ENCODE assay signal across 8 cellular contexts in genomic region chr22:38706101-38706884, GRCh38. TPM values are rescaled to one million over a fixed set of nuclear protein-coding genes. Genes with fewer than 3 reads are reported as not detected.
A peak's percentile ranks its signal among the peaks of the same experiment; 100 is the strongest.
DNase-seq lines count a peak whose midpoint lies in the region; ATAC-seq and TF ChIP-seq lines count a peak whose summit lies in the region.

No MANE protein-coding gene starts in this region.

- 0 to 1% methylated on average over 16 to 80 of the region's 80 CpGs for WGBS in endodermal cell (ENCODE audit: insufficient coverage in 1 of 2, insufficient read length in 1 of 2), 2 experiments

- ATAC-seq in HG03565 (IDR thresholded peaks at IDR 0.05; ENCODE audit: unreplicated experiment) (peak; percentile 5), GM19351 (IDR thresholded peaks at IDR 0.05; ENCODE audit: unreplicated experiment) (no peak)
- no peak for ATAC-seq in stimulated activated naive CD8-positive, alpha-beta T cell treated with anti-CD3 and anti-CD28 coated beads, Interleukin-15, amount 100 ng/mL, for 72 hours

- peak overlapping the region; percentile 86 for H3K4me3 Mint-ChIP-seq in endodermal cell
- peak overlapping the region; percentile 89 for H3K4me3 Mint-ChIP-seq in mesothelial cell of epicardium
- peak overlapping the region; percentile 93 to 95 for H3K4me3 Mint-ChIP-seq in stimulated activated naive CD8-positive, alpha-beta T cell treated with anti-CD3 and anti-CD28 coated beads, Interleukin-15, amount 100 ng/mL, for 72 hours

- H3K27ac Mint-ChIP-seq in endodermal cell: peak overlapping the region; percentile 89
- H3K27ac Mint-ChIP-seq in mesothelial cell of epicardium: peak overlapping the region; percentile 93
- peak overlapping the region; percentile 89 to 95 for H3K27ac Mint-ChIP-seq in stimulated activated naive CD8-positive, alpha-beta T cell treated with anti-CD3 and anti-CD28 coated beads, Interleukin-15, amount 100 ng/mL, for 72 hours

- H3K27me3 Mint-ChIP-seq in endodermal cell (ENCODE audit: insufficient read depth): no peaks in the 10 kb centered on the region
- H3K27me3 Mint-ChIP-seq in mesothelial cell of epicardium (ENCODE audit: low read depth): no peaks in the 10 kb centered on the region
- no peaks in the 10 kb centered on the region for H3K27me3 Mint-ChIP-seq in stimulated activated naive CD8-positive, alpha-beta T cell treated with anti-CD3 and anti-CD28 coated beads, Interleukin-15, amount 100 ng/mL, for 72 hours

- H3K4me1 Mint-ChIP-seq in endodermal cell (peaks cover 47% of the 10 kb centered on the region), mesothelial cell of epicardium (peaks cover 37% of the 10 kb centered on the region)
- H3K4me1 Mint-ChIP-seq in stimulated activated naive CD8-positive, alpha-beta T cell treated with anti-CD3 and anti-CD28 coated beads, Interleukin-15, amount 100 ng/mL, for 72 hours: peaks cover 54% of the 10 kb centered on the region

- H3K9me3 Mint-ChIP-seq in endodermal cell: no peaks in the 10 kb centered on the region
- H3K9me3 Mint-ChIP-seq in mesothelial cell of epicardium: no peaks in the 10 kb centered on the region
- no peaks in the 10 kb centered on the region for H3K9me3 Mint-ChIP-seq in stimulated activated naive CD8-positive, alpha-beta T cell treated with anti-CD3 and anti-CD28 coated beads, Interleukin-15, amount 100 ng/mL, for 72 hours

- H3K27ac ChIP-seq in endodermal cell (ENCODE audit: low read depth, low read length): peak overlapping the region; percentile 61

- H3K9ac ChIP-seq in endodermal cell (ENCODE audit: extremely low read depth, low read length, poor library complexity, severe bottlenecking): peak overlapping the region; percentile 81

- peak; percentile 42 for DNase-seq in NCI-H748 (lab: John Stamatoyannopoulos, UW; ENCODE audit: unreplicated experiment)
- no peak for DNase-seq in NCI-H748 treated with DMSO at 0.1 percent for 48 hours (lab: John Stamatoyannopoulos, UW)
- peak; percentile 19 for DNase-seq in activated CD4-positive, alpha-beta T cell treated with anti-CD3 and anti-CD28 coated beads, Interleukin-2, amount 50 U/mL, for 1 hour
- DNase-seq in endodermal cell: peak; percentile 68
- DNase-seq in mesothelial cell of epicardium (ENCODE audit: low spot score in 2 of 2, unreplicated experiment in 2 of 2): peak; percentile 51 to 67
- DNase-seq in stimulated activated naive CD8-positive, alpha-beta T cell treated with anti-CD3 and anti-CD28 coated beads, Interleukin-15, amount 100 ng/mL, for 72 hours: peak in 1 of 2 donors; percentile 50

- H3K4me3 ChIP-seq in endodermal cell (ENCODE audit: low read length): peak overlapping the region; percentile 82

- H3K27me3 ChIP-seq in endodermal cell (ENCODE audit: control insufficient read depth, insufficient read depth, low read length, poor library complexity, severe bottlenecking): no peaks in the 10 kb centered on the region

- H3K36me3 Mint-ChIP-seq in endodermal cell (ENCODE audit: low read depth) (peaks cover 2% of the 10 kb centered on the region), mesothelial cell of epicardium (peaks cover 6% of the 10 kb centered on the region)

- TF ChIP-seq CTCF in endodermal cell (conservative IDR thresholded peaks at IDR 0.05): no peak
- no peak for TF ChIP-seq CTCF in mesothelial cell of epicardium (IDR thresholded peaks at IDR 0.05; ENCODE audit: unreplicated experiment)

- H3K4me1 ChIP-seq in endodermal cell (ENCODE audit: control insufficient read depth, insufficient read depth, low read length): peaks cover 4% of the 10 kb centered on the region

- H3K9me3 ChIP-seq in endodermal cell (ENCODE audit: control insufficient read depth, low read length): no peaks in the 10 kb centered on the region

- H3K36me3 ChIP-seq in endodermal cell (ENCODE audit: control insufficient read depth, insufficient read depth, low read length): peaks cover 19% of the 10 kb centered on the region

RNA-seq across cellular contexts. Expression of gene GTPBP1, which starts 0.5 kb away (rescaled TPM):
- total RNA-seq in endodermal cell (10 to 100 TPM; 79.0 to 86.1 TPM), mesothelial cell of epicardium (71.6 to 74.3 TPM (median 73.1 TPM) in 3 replicates)
- 50.9 TPM for polyA plus RNA-seq in endodermal cell (2013, experiment 1 of 2)
- polyA plus RNA-seq in endodermal cell (2013, experiment 2 of 2): 49.5 TPM

RNA-seq across cellular contexts. Expression of gene JOSD1, which starts 5.5 kb away (rescaled TPM):
- total RNA-seq in endodermal cell (10 to 100 TPM; 21.2 to 26.7 TPM), mesothelial cell of epicardium (58.4 to 59.6 TPM (median 59.6 TPM) in 3 replicates)
- polyA plus RNA-seq in endodermal cell (2013, experiment 1 of 2): 35.3 TPM
- 33.0 TPM for polyA plus RNA-seq in endodermal cell (2013, experiment 2 of 2)

RNA-seq across cellular contexts. Expression of gene TOMM22, which starts 24.5 kb away (rescaled TPM):
- total RNA-seq in endodermal cell: 100 to 1,000 TPM; 114 to 119 TPM
- polyA plus RNA-seq in endodermal cell (2013, experiment 1 of 2): 88.4 TPM
- polyA plus RNA-seq in endodermal cell (2013, experiment 2 of 2): 72.7 TPM
- 59.7 to 68.1 TPM (median 61.4 TPM) in 3 replicates for total RNA-seq in mesothelial cell of epicardium

RNA-seq across cellular contexts. Expression of gene SUN2, which starts 49.5 kb away (rescaled TPM):
- total RNA-seq in endodermal cell (10 to 100 TPM; 23.0 to 32.4 TPM), mesothelial cell of epicardium (59.8 to 63.0 TPM (median 61.2 TPM) in 3 replicates)
- 66.3 TPM for polyA plus RNA-seq in endodermal cell (2013, experiment 1 of 2)
- polyA plus RNA-seq in endodermal cell (2013, experiment 2 of 2): 71.5 TPM

RNA-seq across cellular contexts. Expression of gene CBY1, which starts 49.9 kb away (rescaled TPM):
- total RNA-seq in endodermal cell (10 to 100 TPM; 40.7 to 60.9 TPM), mesothelial cell of epicardium (38.5 to 40.4 TPM (median 40.0 TPM) in 3 replicates)
- 40.6 TPM for polyA plus RNA-seq in endodermal cell (2013, experiment 1 of 2)
- polyA plus RNA-seq in endodermal cell (2013, experiment 2 of 2): 40.8 TPM
